Comparison of ENCODE assay signal across 1 cellular context in the genomic region with DNA sequence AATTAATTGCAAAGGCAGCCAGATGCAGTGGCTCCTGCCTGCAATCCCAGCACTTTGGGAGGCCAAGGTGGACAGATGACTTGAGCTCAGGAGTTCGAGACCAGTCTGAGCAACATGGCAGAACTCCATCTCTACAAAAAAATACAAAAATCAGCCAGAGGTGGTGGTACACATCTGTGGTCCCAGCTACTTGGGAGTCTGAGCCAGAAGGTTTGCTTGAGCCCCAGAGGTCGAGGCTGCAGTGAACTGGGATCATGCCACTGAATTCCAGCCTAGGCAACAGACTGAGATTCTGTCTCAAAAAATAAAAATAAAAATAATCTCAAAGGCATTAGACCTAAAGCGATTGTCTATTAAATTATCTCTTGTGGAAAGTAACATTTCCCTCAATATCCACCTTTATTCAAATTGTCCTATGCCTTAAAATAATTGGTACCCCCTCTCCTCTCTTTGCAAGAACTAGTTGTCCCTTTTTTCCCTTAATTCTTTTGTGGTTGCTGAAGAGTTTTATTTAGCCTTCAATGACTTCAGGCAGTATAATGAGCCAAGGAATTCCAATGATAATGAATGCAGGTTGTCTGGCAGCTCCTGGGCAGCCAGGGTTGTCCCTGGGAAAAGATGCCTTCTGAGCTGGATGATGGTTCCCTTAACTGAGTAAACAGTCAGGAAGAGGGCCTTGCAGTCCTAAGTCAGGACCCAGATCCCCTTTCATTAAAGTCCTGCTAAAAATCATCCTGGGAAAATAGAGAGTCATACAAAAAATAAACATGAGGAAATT.
TF ChIP-seq lines count a peak whose summit lies in the region.

No MANE protein-coding gene starts in this region.

TF ChIP-seq in WTC11, 78 proteins besides CTCF, POLR2A, EP300 and RAD21 (continued from another document):
- TF ChIP-seq, protein P1, sequence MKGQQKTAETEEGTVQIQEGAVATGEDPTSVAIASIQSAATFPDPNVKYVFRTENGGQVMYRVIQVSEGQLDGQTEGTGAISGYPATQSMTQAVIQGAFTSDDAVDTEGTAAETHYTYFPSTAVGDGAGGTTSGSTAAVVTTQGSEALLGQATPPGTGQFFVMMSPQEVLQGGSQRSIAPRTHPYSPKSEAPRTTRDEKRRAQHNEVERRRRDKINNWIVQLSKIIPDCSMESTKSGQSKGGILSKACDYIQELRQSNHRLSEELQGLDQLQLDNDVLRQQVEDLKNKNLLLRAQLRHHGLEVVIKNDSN (CRISPR knock-in tag; IDR thresholded peaks at IDR 0.05): no peak
- TF ChIP-seq TCF7 (CRISPR knock-in tag; IDR thresholded peaks at IDR 0.05; ENCODE audit: low read depth) (no peak), RORB (CRISPR knock-in tag; IDR thresholded peaks at IDR 0.05) (no peak)
